15 cellular contexts compared by ENCODE assay signal in the genomic region with DNA sequence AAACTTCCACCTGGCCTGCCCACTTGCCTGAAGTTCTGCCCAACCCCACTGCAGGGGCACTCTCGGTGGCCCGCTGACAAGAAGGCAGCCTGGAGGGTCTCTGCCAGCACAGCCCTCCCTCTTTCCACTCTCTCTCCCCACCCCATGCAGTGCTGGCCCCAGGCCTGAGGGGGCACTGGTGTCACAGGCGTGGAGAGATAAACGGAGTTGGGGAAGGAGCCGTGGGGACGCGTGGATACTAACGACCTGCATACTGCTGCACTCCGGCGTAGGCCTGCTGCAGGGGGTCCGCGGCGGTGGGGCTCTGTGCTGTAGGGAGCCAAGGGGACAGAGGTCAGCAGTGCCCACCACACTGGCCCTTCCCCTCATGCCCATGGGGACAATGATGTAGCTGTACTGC.
DNase-seq lines count a peak whose midpoint lies in the region; ATAC-seq and TF ChIP-seq lines count a peak whose summit lies in the region.
"Had no signal": no experiment of that assay in that cellular context is flagged by ENCODE, and none has a peak within 500 bp of the region (broad histone marks: within the 10 kb centered on the region; RNA-seq: fewer than 3 reads in every experiment).

No MANE protein-coding gene starts in this region.

- H3K27ac ChIP-seq in endodermal cell (ENCODE audit: low read depth, low read length) (no peak overlapping the region), temporal lobe (ENCODE audit: low read depth, low read length) (peak overlapping the region; percentile 3), heart right ventricle (no peak overlapping the region), lower lobe of right lung (no peak overlapping the region)
- H3K27ac ChIP-seq: gastroesophageal sphincter had no signal

- H3K9me3 ChIP-seq in endodermal cell (ENCODE audit: control insufficient read depth, low read length) (no peaks in the 10 kb centered on the region), heart right ventricle (no peaks in the 10 kb centered on the region), lower lobe of right lung (no peaks in the 10 kb centered on the region)
- H3K9me3 ChIP-seq: gastroesophageal sphincter, MG63 had no signal

- H3K4me1 ChIP-seq in endodermal cell (ENCODE audit: control insufficient read depth, insufficient read depth, low read length) = no peaks in the 10 kb centered on the region
- H3K4me1 ChIP-seq in heart right ventricle = no peaks in the 10 kb centered on the region
- no peaks in the 10 kb centered on the region for H3K4me1 ChIP-seq in lower lobe of right lung
- H3K4me1 ChIP-seq: gastroesophageal sphincter had no signal

- 45 to 57% methylated on average over 7 to 13 of the region's 13 CpGs for WGBS in endodermal cell (ENCODE audit: insufficient coverage in 1 of 2, insufficient read length in 1 of 2), 2 experiments
- 28 to 31% methylated on average over 13 of the region's 13 CpGs for WGBS in heart right ventricle, 2 donors

- H3K27ac Mint-ChIP-seq in endodermal cell = no peak overlapping the region
- no peak overlapping the region for H3K27ac Mint-ChIP-seq in activated T-helper 2 cell treated with anti-CD3 and anti-CD28 coated beads, Interferon-gamma antibody, Interleukin-2, Interleukin-4, amounts not matched to agents 10 μg/mL and 5 μg/mL and 100 μg/mL, durations not matched to agents 14 hours and 24 hours and 36 hours

- H3K9me3 Mint-ChIP-seq in endodermal cell = no peaks in the 10 kb centered on the region
- no peaks in the 10 kb centered on the region for H3K9me3 Mint-ChIP-seq in activated T-helper 2 cell treated with anti-CD3 and anti-CD28 coated beads, Interferon-gamma antibody, Interleukin-2, Interleukin-4, amounts not matched to agents 10 μg/mL and 5 μg/mL and 100 μg/mL, durations not matched to agents 14 hours and 24 hours and 36 hours

- no peak overlapping the region for H3K9ac ChIP-seq in endodermal cell (ENCODE audit: extremely low read depth, low read length, poor library complexity, severe bottlenecking)

- peak; percentile 57 for DNase-seq in NCI-H82 (lab: John Stamatoyannopoulos, UW)
- DNase-seq in NCI-H82 treated with DMSO at 0.1 percent for 48 hours (lab: John Stamatoyannopoulos, UW; ENCODE audit: unreplicated experiment) = no peak
- no peak for DNase-seq in NB4 (ENCODE audit: low read depth)
- peak; percentile 85 for DNase-seq in endodermal cell
- no peak for DNase-seq in heart right ventricle
- DNase-seq in activated T-helper 2 cell treated with anti-CD3 and anti-CD28 coated beads, Interferon-gamma antibody, Interleukin-2, Interleukin-4, amounts not matched to agents 10 μg/mL and 5 μg/mL and 100 μg/mL, durations not matched to agents 14 hours and 24 hours and 36 hours (ENCODE audit: low spot score) = no peak
- DNase-seq in lower lobe of right lung = no peak
- DNase-seq: activated CD4-positive, CD25-positive, alpha-beta regulatory T cell; aorta; MG63; SIG-M5; stimulated activated CD4-positive, alpha-beta T cell treated with anti-CD3 and anti-CD28 coated beads, Interleukin-12 subunit alpha, Interleukin-12 subunit beta, amount 100 ng/mL, for 4 hours; trophoblast cell had no signal

- no peaks in the 10 kb centered on the region for H3K4me1 Mint-ChIP-seq in endodermal cell
- H3K4me1 Mint-ChIP-seq in activated T-helper 2 cell treated with anti-CD3 and anti-CD28 coated beads, Interferon-gamma antibody, Interleukin-2, Interleukin-4, amounts not matched to agents 10 μg/mL and 5 μg/mL and 100 μg/mL, durations not matched to agents 14 hours and 24 hours and 36 hours (ENCODE audit: low read depth) = no peaks in the 10 kb centered on the region

- H3K36me3 ChIP-seq in endodermal cell (ENCODE audit: control insufficient read depth, insufficient read depth, low read length) (no peaks in the 10 kb centered on the region), heart right ventricle (no peaks in the 10 kb centered on the region), lower lobe of right lung (no peaks in the 10 kb centered on the region)
- H3K36me3 ChIP-seq: gastroesophageal sphincter, MG63 had no signal

- no peak for TF ChIP-seq POLR2A in NB4 (IDR thresholded peaks at IDR 0.05; ENCODE audit: extremely low read depth, insufficient read length)

- no peak overlapping the region for H3K4me3 Mint-ChIP-seq in endodermal cell
- H3K4me3 Mint-ChIP-seq in activated T-helper 2 cell treated with anti-CD3 and anti-CD28 coated beads, Interferon-gamma antibody, Interleukin-2, Interleukin-4, amounts not matched to agents 10 μg/mL and 5 μg/mL and 100 μg/mL, durations not matched to agents 14 hours and 24 hours and 36 hours (ENCODE audit: low read depth) = no peak overlapping the region

- TF ChIP-seq CTCF in NB4 (IDR thresholded peaks at IDR 0.05; ENCODE audit: low read depth, low read length) (peak; percentile 17), endodermal cell (conservative IDR thresholded peaks at IDR 0.05) (peak; percentile 73), heart right ventricle (IDR thresholded peaks at IDR 0.05) (peak in 1 of 9 donors; percentile 12), lower lobe of right lung (IDR thresholded peaks at IDR 0.05) (no peak)

- H3K27me3 ChIP-seq in endodermal cell (ENCODE audit: control insufficient read depth, insufficient read depth, low read length, poor library complexity, severe bottlenecking) = peaks cover 24% of the 10 kb centered on the region
- peaks cover 0 to 32% (median 16%) of the 10 kb centered on the region in 7 donors for H3K27me3 ChIP-seq in heart right ventricle
- H3K27me3 ChIP-seq in lower lobe of right lung (ENCODE audit: low read depth) = no peaks in the 10 kb centered on the region
- H3K27me3 ChIP-seq: MG63 had no signal

- H3K4me3 ChIP-seq in NB4 (ENCODE audit: low read depth, low read length) (no peak overlapping the region), endodermal cell (ENCODE audit: low read length) (no peak overlapping the region), heart right ventricle (no peak overlapping the region), lower lobe of right lung (no peak overlapping the region)
- H3K4me3 ChIP-seq: gastroesophageal sphincter, MG63 had no signal

- ATAC-seq in heart right ventricle (no peak), lower lobe of right lung (no peak)
- ATAC-seq: gastroesophageal sphincter had no signal

- peaks cover 12% of the 10 kb centered on the region for H3K27me3 Mint-ChIP-seq in endodermal cell (ENCODE audit: insufficient read depth)
- no peaks in the 10 kb centered on the region for H3K27me3 Mint-ChIP-seq in activated T-helper 2 cell treated with anti-CD3 and anti-CD28 coated beads, Interferon-gamma antibody, Interleukin-2, Interleukin-4, amounts not matched to agents 10 μg/mL and 5 μg/mL and 100 μg/mL, durations not matched to agents 14 hours and 24 hours and 36 hours (ENCODE audit: low read depth)

- H3K36me3 Mint-ChIP-seq in endodermal cell (ENCODE audit: low read depth) = no peaks in the 10 kb centered on the region
- no peaks in the 10 kb centered on the region for H3K36me3 Mint-ChIP-seq in activated T-helper 2 cell treated with anti-CD3 and anti-CD28 coated beads, Interferon-gamma antibody, Interleukin-2, Interleukin-4, amounts not matched to agents 10 μg/mL and 5 μg/mL and 100 μg/mL, durations not matched to agents 14 hours and 24 hours and 36 hours (ENCODE audit: low read depth)

- intact Hi-C loops in heart right ventricle (cut with DNase I) = no loop called here
- intact Hi-C loops in activated T-helper 2 cell treated with anti-CD3 and anti-CD28 coated beads, Interferon-gamma antibody, Interleukin-2, Interleukin-4, amounts not matched to agents 10 μg/mL and 5 μg/mL and 100 μg/mL, durations not matched to agents 14 hours and 24 hours and 36 hours (cut with micrococcal nuclease) = no loop called here
- intact Hi-C loops in lower lobe of right lung (cut with DNase I) = no loop called here

Comparison
In these comparisons a context has a peak if more than half of its experiments do, and no peak if none do; other contexts are left out.
1. DNase-seq: peak in NCI-H82 (single experiment) and endodermal cell (single experiment); none in NCI-H82 treated with DMSO at 0.1 percent for 48 hours (single experiment), NB4 (single experiment), heart right ventricle (0 of 2), activated T-helper 2 cell treated with anti-CD3 and anti-CD28 coated beads, Interferon-gamma antibody, Interleukin-2, Interleukin-4, amounts not matched to agents 10 μg/mL and 5 μg/mL and 100 μg/mL, durations not matched to agents 14 hours and 24 hours and 36 hours (single experiment) and lower lobe of right lung (single experiment).